ENCODE assay signal across 13 cellular contexts in the genomic region with DNA sequence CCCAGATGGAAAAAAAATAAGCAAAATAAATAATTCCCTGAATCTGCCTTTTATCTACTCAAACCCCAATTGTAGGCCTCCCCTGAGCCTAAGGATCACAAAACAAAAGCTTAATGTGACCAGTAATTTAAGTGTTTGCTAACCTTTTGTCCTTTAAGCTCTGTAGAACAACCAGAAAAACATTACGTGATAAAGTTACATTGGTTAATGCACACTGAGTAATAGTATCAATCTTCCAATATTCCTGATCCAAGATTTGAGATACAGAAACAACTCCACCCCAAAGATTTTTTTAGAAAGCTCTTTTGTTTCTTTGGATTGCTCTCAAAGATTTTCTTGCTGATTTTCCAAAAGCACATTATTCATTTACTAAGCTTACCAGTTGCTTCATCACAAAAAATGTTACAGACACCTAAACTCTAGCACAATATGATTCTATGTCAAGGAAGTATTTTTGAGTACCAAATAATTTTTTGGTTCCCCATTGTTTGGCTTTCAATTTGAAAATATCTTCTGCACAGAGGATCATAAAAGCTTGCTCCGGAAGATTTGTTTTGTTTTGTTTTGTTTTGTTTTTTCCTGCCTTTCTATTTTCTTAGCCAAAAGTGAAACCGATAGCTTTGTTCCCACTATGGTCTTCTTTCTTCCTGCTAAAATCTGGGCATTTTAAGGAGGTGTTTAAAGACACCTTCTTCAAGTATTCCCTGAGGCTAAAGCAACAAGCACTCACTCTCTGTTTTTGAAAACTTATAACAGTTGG. TPM values are rescaled to one million over a fixed set of nuclear protein-coding genes. Genes with fewer than 3 reads are reported as not detected.
DNase-seq lines count a peak whose midpoint lies in the region; ATAC-seq and TF ChIP-seq lines count a peak whose summit lies in the region.
"Had no signal": no experiment of that assay in that cellular context is flagged by ENCODE, and none has a peak within 500 bp of the region (broad histone marks: within the 10 kb centered on the region; RNA-seq: fewer than 3 reads in every experiment).

No MANE protein-coding gene starts in this region.

- H3K27me3 Mint-ChIP-seq in GM23338 (ENCODE audit: insufficient read depth, low read depth, poor library complexity) = no peaks in the 10 kb centered on the region
- H3K27me3 Mint-ChIP-seq: CD4-positive, CD25-positive, alpha-beta regulatory T cell had no signal

- H3K9me3 Mint-ChIP-seq in GM23338 = no peaks in the 10 kb centered on the region

- DNase-seq in GM23338 (ENCODE audit: low spot score) (no peak), SJCRH30 (no peak), hepatocyte (ENCODE audit: low spot score) (no peak), sciatic nerve (ENCODE audit: low spot score) (no peak), H4 (ENCODE audit: low spot score) (no peak)
- no peak for DNase-seq in activated T-cell treated with anti-CD3 and anti-CD28 coated beads, Interleukin-2, amount 50 U/mL, for 1 hour
- DNase-seq: activated CD4-positive, alpha-beta T cell treated with anti-CD3 and anti-CD28 coated beads for 36 hours; activated gamma-delta T cell treated with Interleukin-2 at 50 U/mL for 16 hours; CD4-positive, CD25-positive, alpha-beta regulatory T cell; NCI-H2171 treated with DMSO at 0.1 percent for 48 hours had no signal

- no peak overlapping the region for H3K4me3 Mint-ChIP-seq in GM23338
- H3K4me3 Mint-ChIP-seq: activated CD4-positive, alpha-beta T cell treated with anti-CD3 and anti-CD28 coated beads for 36 hours; CD4-positive, CD25-positive, alpha-beta regulatory T cell had no signal

- TF ChIP-seq CTCF in GM23338 (conservative IDR thresholded peaks at IDR 0.05; ENCODE audit: low read depth in 2 of 2) (no peak), hepatocyte (IDR thresholded peaks at IDR 0.05; ENCODE audit: poor library complexity) (no peak)

- H3K4me1 ChIP-seq in GM23338 (ENCODE audit: insufficient read depth) (peaks cover 34% of the 10 kb centered on the region), SJCRH30 (peaks cover 49% of the 10 kb centered on the region), hepatocyte (ENCODE audit: insufficient read depth) (peaks cover 7% of the 10 kb centered on the region)
- H3K4me1 ChIP-seq: parathyroid adenoma had no signal

- intact Hi-C loops in sciatic nerve (cut with DNase I) = no loop called here

- H3K4me2 ChIP-seq in GM23338 (peak overlapping the region; percentile 16; the same call in 1 of the 2 replicates), hepatocyte (peak overlapping the region; percentile 57)

- H3K36me3 Mint-ChIP-seq in GM23338 (ENCODE audit: low read depth) = no peaks in the 10 kb centered on the region
- H3K36me3 Mint-ChIP-seq: CD4-positive, CD25-positive, alpha-beta regulatory T cell had no signal

- H3K4me1 Mint-ChIP-seq in GM23338 = peaks cover 32% of the 10 kb centered on the region
- H3K4me1 Mint-ChIP-seq: activated CD4-positive, alpha-beta T cell treated with anti-CD3 and anti-CD28 coated beads for 36 hours; CD4-positive, CD25-positive, alpha-beta regulatory T cell had no signal

- no peaks in the 10 kb centered on the region for H3K79me2 ChIP-seq in GM23338 (replicated peaks; ENCODE audit: insufficient read depth)
- no peaks in the 10 kb centered on the region for H3K79me2 ChIP-seq in hepatocyte
- H3K79me2 ChIP-seq: parathyroid adenoma had no signal

- peak overlapping the region; percentile 39 for H3K27ac Mint-ChIP-seq in GM23338
- H3K27ac Mint-ChIP-seq: activated CD4-positive, alpha-beta T cell treated with anti-CD3 and anti-CD28 coated beads for 36 hours; CD4-positive, CD25-positive, alpha-beta regulatory T cell had no signal

- ATAC-seq in GM23338 (no peak), sciatic nerve (peak; percentile 33), HG02623 (IDR thresholded peaks at IDR 0.05; ENCODE audit: unreplicated experiment) (no peak), GM18867 (IDR thresholded peaks at IDR 0.05; ENCODE audit: unreplicated experiment) (no peak)
- ATAC-seq: activated CD4-positive, alpha-beta T cell treated with anti-CD3 and anti-CD28 coated beads for 36 hours had no signal

- H2AFZ ChIP-seq in GM23338 (peak overlapping the region; percentile 90), hepatocyte (no peak overlapping the region)
- H2AFZ ChIP-seq: parathyroid adenoma had no signal

- H3K9me3 ChIP-seq in SJCRH30 (replicated peaks) (no peaks in the 10 kb centered on the region; the same call in 1 of the 2 replicates), hepatocyte (ENCODE audit: low read depth) (no peaks in the 10 kb centered on the region)

- no peaks in the 10 kb centered on the region for H4K20me1 ChIP-seq in GM23338 (replicated peaks; ENCODE audit: insufficient read depth)
- no peaks in the 10 kb centered on the region for H4K20me1 ChIP-seq in hepatocyte (ENCODE audit: insufficient read depth, poor library complexity, severe bottlenecking)

- no peak overlapping the region for H3K27ac ChIP-seq in GM23338 (ENCODE audit: low read depth)
- peak overlapping the region; percentile 28 for H3K27ac ChIP-seq in SJCRH30
- H3K27ac ChIP-seq in hepatocyte = peak overlapping the region; percentile 64
- H3K27ac ChIP-seq: parathyroid adenoma had no signal

- 60% methylated on average over 3 of the region's 3 CpGs for WGBS in hepatocyte (ENCODE audit: low lambda C conversion rate, missing lambda C conversion rate)

- H3K9me2 ChIP-seq in GM23338 (ENCODE audit: insufficient read depth) (no peaks in the 10 kb centered on the region), hepatocyte (replicated peaks; ENCODE audit: insufficient read depth) (no peaks in the 10 kb centered on the region)

- H3K4me3 ChIP-seq in GM23338 (no peak overlapping the region), SJCRH30 (peak overlapping the region; percentile 18), hepatocyte (no peak overlapping the region)

- H3K27me3 ChIP-seq in GM23338 (ENCODE audit: insufficient read depth) = no peaks in the 10 kb centered on the region
- no peaks in the 10 kb centered on the region for H3K27me3 ChIP-seq in SJCRH30
- H3K27me3 ChIP-seq in hepatocyte = no peaks in the 10 kb centered on the region

- no peaks in the 10 kb centered on the region for H3K36me3 ChIP-seq in GM23338 (ENCODE audit: insufficient read depth)
- H3K36me3 ChIP-seq in SJCRH30 = no peaks in the 10 kb centered on the region
- no peaks in the 10 kb centered on the region for H3K36me3 ChIP-seq in hepatocyte (replicated peaks; ENCODE audit: insufficient read depth, low read depth)

- H3F3A ChIP-seq in GM23338 (replicated peaks; ENCODE audit: low read depth) = no peaks in the 10 kb centered on the region

TF ChIP-seq in GM23338, 12 proteins besides CTCF, POLR2A, EP300 and RAD21 (continues in another document):
- TF ChIP-seq CREB1 (CRISPR knock-in tag; IDR thresholded peaks at IDR 0.05; ENCODE audit: low read depth) = no peak

RNA-seq across cellular contexts. Expression of gene TRIL, which starts 54.2 kb away (rescaled TPM):
- total RNA-seq in GM23338 (2014; rRNA removed; shearing (Covaris generic)) = 4.5 and 5.1 TPM in 2 replicates
- polyA plus RNA-seq in GM23338 (2016; fragmentation: Nextera tagmentation; extraction: Ambion mirVana) (0.95 and 1.2 TPM in 2 replicates), hepatocyte (1.2 and 2.5 TPM in 2 replicates)
- total RNA-seq in SJCRH30 (2014; rRNA removed; shearing (Covaris generic)) = 9.4 and 9.5 TPM in 2 replicates
- total RNA-seq in hepatocyte (3.0 and 4.6 TPM in 2 replicates), sciatic nerve (9.7 TPM)
- total RNA-seq in H4 (2014; rRNA removed; shearing (Covaris generic)) = not detected in 2 replicates
- total RNA-seq: activated CD4-positive, alpha-beta T cell treated with anti-CD3 and anti-CD28 coated beads for 36 hours; CD4-positive, CD25-positive, alpha-beta regulatory T cell had no signal
- polyA plus RNA-seq: CD4-positive, CD25-positive, alpha-beta regulatory T cell had no signal
